6 cellular contexts compared by ENCODE assay signal in genomic region chr1:1001057-1001630, GRCh38. TPM values are rescaled to one million over a fixed set of nuclear protein-coding genes. Genes with fewer than 3 reads are reported as not detected.
DNase-seq lines count a peak whose midpoint lies in the region; TF ChIP-seq lines count a peak whose summit lies in the region.

No MANE protein-coding gene starts in this region.

- no peak overlapping the region for H2AFZ ChIP-seq in fibroblast of lung (ENCODE audit: low read length)
- H2AFZ ChIP-seq in OCI-LY7 (ENCODE audit: low read length) = no peak overlapping the region

- CTCF ChIA-PET in OCI-LY7 (lab: Charles Lee; ENCODE audit: unreplicated experiment) = no interaction called here

- no peaks in the 10 kb centered on the region for H3K9me3 ChIP-seq in fibroblast of lung (ENCODE audit: control insufficient read depth, insufficient read depth, low read depth, low read length)
- no peaks in the 10 kb centered on the region for H3K9me3 ChIP-seq in OCI-LY7 (ENCODE audit: low read length)

- H3K36me3 ChIP-seq in fibroblast of lung (ENCODE audit: control insufficient read depth, insufficient read depth, low read length) = no peaks in the 10 kb centered on the region
- H3K36me3 ChIP-seq in OCI-LY7 (ENCODE audit: insufficient read depth, low read length) = no peaks in the 10 kb centered on the region

- H3K4me2 ChIP-seq in fibroblast of lung (ENCODE audit: extremely low read depth, insufficient read depth, low read length) (no peak overlapping the region), OCI-LY7 (ENCODE audit: low read length) (no peak overlapping the region)

- H3K27me3 ChIP-seq in fibroblast of lung (ENCODE audit: control insufficient read depth, insufficient read depth, low read length) = peaks cover 12% of the 10 kb centered on the region

- H3K4me1 Mint-ChIP-seq in T-helper 1 cell treated with Interleukin-12 subunit alpha and Interleukin-12 subunit beta and Interleukin-4 antibody, amounts not matched to agents 30 μg/mL and 1 μg/mL, for 36 hours (ENCODE audit: low read depth) = peaks cover 10% of the 10 kb centered on the region

- H4K20me1 ChIP-seq in fibroblast of lung (ENCODE audit: control insufficient read depth, extremely low read depth, insufficient read depth, low read length) (no peaks in the 10 kb centered on the region), OCI-LY7 (ENCODE audit: insufficient read depth, low read length) (no peaks in the 10 kb centered on the region)

- H3K27ac Mint-ChIP-seq in T-helper 1 cell treated with Interleukin-12 subunit alpha and Interleukin-12 subunit beta and Interleukin-4 antibody, amounts not matched to agents 30 μg/mL and 1 μg/mL, for 36 hours = peak overlapping the region; percentile 76

- intact Hi-C loops in OCI-LY7 (cut with micrococcal nuclease; ENCODE audit: unreplicated experiment) = no loop called here

- H3K4me1 ChIP-seq in fibroblast of lung (ENCODE audit: control insufficient read depth, extremely low read depth, insufficient read depth, low read length) (peaks cover 2% of the 10 kb centered on the region), OCI-LY7 (ENCODE audit: insufficient read depth, low read length, poor library complexity, severe bottlenecking) (no peaks in the 10 kb centered on the region)

- H3K4me3 Mint-ChIP-seq in T-helper 1 cell treated with Interleukin-12 subunit alpha and Interleukin-12 subunit beta and Interleukin-4 antibody, amounts not matched to agents 30 μg/mL and 1 μg/mL, for 36 hours = no peak overlapping the region

- H3K79me2 ChIP-seq in fibroblast of lung (ENCODE audit: control insufficient read depth, insufficient read depth, low read length) (no peaks in the 10 kb centered on the region), OCI-LY7 (ENCODE audit: insufficient read depth, low read depth, low read length) (no peaks in the 10 kb centered on the region)

- no peaks in the 10 kb centered on the region for H3K9me2 ChIP-seq in OCI-LY7 (ENCODE audit: insufficient read depth, low read length)

- H3K36me3 Mint-ChIP-seq in T-helper 1 cell treated with Interleukin-12 subunit alpha and Interleukin-12 subunit beta and Interleukin-4 antibody, amounts not matched to agents 30 μg/mL and 1 μg/mL, for 36 hours (ENCODE audit: low read depth) = no peaks in the 10 kb centered on the region

- no peak for DNase-seq in T-helper 1 cell
- DNase-seq in fibroblast of lung (ENCODE audit: low read depth in 2 of 2) = no peak
- no peak for DNase-seq in OCI-LY7 (ENCODE audit: low spot score)
- no peak for DNase-seq in GF-D8 (lab: John Stamatoyannopoulos, UW)

- peak overlapping the region in 2 of 4 experiments; percentile 36 to 61 for H3K4me3 ChIP-seq in fibroblast of lung (replicated peaks in 1 of 4; ENCODE audit: control extremely low read depth in 1 of 4, insufficient read depth in 1 of 4, low read depth in 3 of 4, low read length in 4 of 4)
- H3K4me3 ChIP-seq in OCI-LY7 (ENCODE audit: low read depth, low read length, poor library complexity, severe bottlenecking) = no peak overlapping the region

- POLR2A ChIA-PET in OCI-LY7 (lab: Charles Lee) = no interaction called here

- TF ChIP-seq CTCF in fibroblast of lung (conservative IDR thresholded peaks at IDR 0.05 in 1 of 2, IDR thresholded peaks at IDR 0.05 in 1 of 2; ENCODE audit: low read depth in 1 of 2, low read length in 2 of 2) (no peak), OCI-LY7 (conservative IDR thresholded peaks at IDR 0.05; ENCODE audit: low read length) (no peak)

- H3K27me3 Mint-ChIP-seq in T-helper 1 cell treated with Interleukin-12 subunit alpha and Interleukin-12 subunit beta and Interleukin-4 antibody, amounts not matched to agents 30 μg/mL and 1 μg/mL, for 36 hours (ENCODE audit: low read depth) = peaks cover 44% of the 10 kb centered on the region

- no TSS peak for BruUV-seq in OCI-LY7 (replicated peaks; lab: Mats Ljungman, UMichigan)

- H3K9ac ChIP-seq in fibroblast of lung (ENCODE audit: insufficient read depth, low read length) = peak overlapping the region; percentile 71

- no peaks in the 10 kb centered on the region for H3K9me3 Mint-ChIP-seq in T-helper 1 cell treated with Interleukin-12 subunit alpha and Interleukin-12 subunit beta and Interleukin-4 antibody, amounts not matched to agents 30 μg/mL and 1 μg/mL, for 36 hours

- H3K27ac ChIP-seq in fibroblast of lung (ENCODE audit: insufficient read depth, low read length) (no peak overlapping the region), temporal lobe (ENCODE audit: low read depth, low read length) (peak overlapping the region; percentile 61), OCI-LY7 (ENCODE audit: low read depth, low read length, poor library complexity, severe bottlenecking) (no peak overlapping the region)

RNA-seq across cellular contexts. Expression of gene HES4, which starts 1.2 kb away (rescaled TPM):
- total RNA-seq in fibroblast of lung = 1.5 and 2.0 TPM in 2 replicates
- 0.10 and 0.49 TPM in 2 replicates for polyA plus RNA-seq in fibroblast of lung
- 0.20 and 0.99 TPM in 2 replicates for polyA plus RNA-seq in fibroblast of lung (2012)
- 0.39 TPM in 1 of 2 replicates, not detected in the other for polyA minus RNA-seq in fibroblast of lung (ENCODE audit: low replicate concordance)
- total RNA-seq in temporal lobe = 20.7 TPM
- total RNA-seq in OCI-LY7 (2014; rRNA removed; shearing (Covaris generic)) = not detected in 2 replicates
- total RNA-seq in OCI-LY7 (2022) = not detected in 2 replicates

RNA-seq across cellular contexts. Expression of gene ISG15, which starts 12.2 kb away (rescaled TPM):
- total RNA-seq in fibroblast of lung (74.7 and 93.3 TPM in 2 replicates), temporal lobe (3.4 TPM), OCI-LY7 (2022) (53.4 and 65.4 TPM in 2 replicates)
- 18.4 and 24.2 TPM in 2 replicates for polyA plus RNA-seq in fibroblast of lung
- polyA plus RNA-seq in fibroblast of lung (2012) = 62.6 and 69.5 TPM in 2 replicates
- 12.9 and 31.1 TPM in 2 replicates for polyA minus RNA-seq in fibroblast of lung (ENCODE audit: low replicate concordance)
- total RNA-seq in OCI-LY7 (2014; rRNA removed; shearing (Covaris generic)) = 99.9 and 110 TPM in 2 replicates

RNA-seq across cellular contexts. Expression of gene AGRN, which starts 18.8 kb away (rescaled TPM):
- total RNA-seq in fibroblast of lung (38.3 and 50.9 TPM in 2 replicates), temporal lobe (63.9 TPM), OCI-LY7 (2022) (9.1 and 9.8 TPM in 2 replicates)
- polyA plus RNA-seq in fibroblast of lung = 15.6 and 20.7 TPM in 2 replicates
- polyA plus RNA-seq in fibroblast of lung (2012) = 43.3 and 61.1 TPM in 2 replicates
- polyA minus RNA-seq in fibroblast of lung (ENCODE audit: low replicate concordance) = 28.0 and 70.5 TPM in 2 replicates
- total RNA-seq in OCI-LY7 (2014; rRNA removed; shearing (Covaris generic)) = 2.2 and 2.7 TPM in 2 replicates

RNA-seq across cellular contexts. Expression of gene PERM1, which starts 19.3 kb away (rescaled TPM):
- total RNA-seq in fibroblast of lung = 0.17 TPM in 1 of 2 replicates, not detected in the other
- 0.03 TPM in 1 of 2 replicates, not detected in the other for polyA plus RNA-seq in fibroblast of lung
- polyA plus RNA-seq in fibroblast of lung (2012) = 0.48 and 0.58 TPM in 2 replicates
- polyA minus RNA-seq in fibroblast of lung (ENCODE audit: low replicate concordance) = not detected in 2 replicates
- 0.25 TPM for total RNA-seq in temporal lobe
- total RNA-seq in OCI-LY7 (2014; rRNA removed; shearing (Covaris generic)) = not detected in 2 replicates
- total RNA-seq in OCI-LY7 (2022) = not detected in 2 replicates

RNA-seq across cellular contexts. Expression of gene PLEKHN1, which starts 34.9 kb away (rescaled TPM):
- total RNA-seq in fibroblast of lung (under 0.01 and 0.17 TPM in 2 replicates), temporal lobe (not detected), OCI-LY7 (2022) (not detected in 2 replicates)
- 0.41 and 0.44 TPM in 2 replicates for polyA plus RNA-seq in fibroblast of lung
- polyA plus RNA-seq in fibroblast of lung (2012) = 0.98 and 1.5 TPM in 2 replicates
- polyA minus RNA-seq in fibroblast of lung (ENCODE audit: low replicate concordance) = 0.35 and 2.3 TPM in 2 replicates
- total RNA-seq in OCI-LY7 (2014; rRNA removed; shearing (Covaris generic)) = 0.05 TPM in 1 of 2 replicates, not detected in the other

Comparison
In these comparisons a context has a peak if more than half of its experiments do, and no peak if none do; other contexts are left out.
1. RNA of gene ISG15, which starts 12.2 kb away (total RNA-seq): 53.4 to 110 TPM in OCI-LY7 and 74.7 to 93.3 TPM in fibroblast of lung; 3.4 TPM in temporal lobe (single experiment); every median in the first group is over 10 times any median in the second.